ENCODE assay signal across 16 cellular contexts in genomic region chr2:129802290-129802689, GRCh38.
"Had no signal": no experiment of that assay in that cellular context is flagged by ENCODE, and none has a peak within 500 bp of the region (broad histone marks: within the 10 kb centered on the region; RNA-seq: fewer than 3 reads in every experiment).

No MANE protein-coding gene starts in this region.

- H3K4me3 ChIP-seq: esophagus muscularis mucosa, hepatocyte, left ventricle myocardium inferior, right atrium auricular region, tibial artery had no signal

- H3K27me3 Mint-ChIP-seq: activated B cell treated with CpG ODN at 0.5 μM for 24 hours; activated CD8-positive, alpha-beta T cell treated with anti-CD3 and anti-CD28 coated beads for 36 hours had no signal

- H3K36me3 ChIP-seq: esophagus muscularis mucosa, left ventricle myocardium inferior, right atrium auricular region, tibial artery had no signal

- DNase-seq: activated B cell treated with CpG ODN at 0.5 μM for 24 hours; activated CD4-positive, alpha-beta T cell treated with anti-CD3 and anti-CD28 coated beads for 48 hours; activated CD8-positive, alpha-beta T cell treated with anti-CD3 and anti-CD28 coated beads for 36 hours; activated effector memory CD4-positive, alpha-beta T cell treated with anti-CD3 and anti-CD28 coated beads, Interleukin-2, amount 50 U/mL, for 16 hours; activated T-cell treated with anti-CD3 and anti-CD28 coated beads, Interleukin-2, amount 50 U/mL, for 48 hours; amniotic stem cell; left ventricle myocardium inferior; occipital lobe; stimulated activated CD4-positive, alpha-beta T cell treated with anti-CD3 and anti-CD28 coated beads, Interleukin-4, amount 100 ng/mL, for 1 hour; stimulated activated naive CD4-positive, alpha-beta T cell; tibial artery had no signal

- H3K9me3 ChIP-seq: esophagus muscularis mucosa, left ventricle myocardium inferior, right atrium auricular region, tibial artery had no signal

- H3K4me1 ChIP-seq: esophagus muscularis mucosa, left ventricle myocardium inferior, right atrium auricular region, tibial artery had no signal

- H3K4me3 Mint-ChIP-seq: activated B cell treated with CpG ODN at 0.5 μM for 24 hours; activated CD8-positive, alpha-beta T cell treated with anti-CD3 and anti-CD28 coated beads for 36 hours; nephron had no signal

- H3K27ac ChIP-seq: esophagus muscularis mucosa, hepatocyte, left ventricle myocardium inferior, right atrium auricular region, tibial artery had no signal

- H3K27me3 ChIP-seq: esophagus muscularis mucosa, right atrium auricular region had no signal

- ATAC-seq: activated CD8-positive, alpha-beta T cell treated with anti-CD3 and anti-CD28 coated beads for 36 hours; activated naive CD4-positive, alpha-beta T cell treated with anti-CD3 and anti-CD28 coated beads, Interleukin-2, amount 50 U/mL, for 72 hours had no signal

- H3K79me2 ChIP-seq: hepatocyte had no signal

- H3K36me3 Mint-ChIP-seq: activated naive CD4-positive, alpha-beta T cell treated with anti-CD3 and anti-CD28 coated beads, Interleukin-2, amount 50 U/mL, for 72 hours had no signal

- H3K9me3 Mint-ChIP-seq: activated B cell treated with CpG ODN at 0.5 μM for 24 hours; activated CD8-positive, alpha-beta T cell treated with anti-CD3 and anti-CD28 coated beads for 36 hours; activated naive CD4-positive, alpha-beta T cell treated with anti-CD3 and anti-CD28 coated beads, Interleukin-2, amount 50 U/mL, for 72 hours; nephron had no signal

- H3K27ac Mint-ChIP-seq: activated B cell treated with CpG ODN at 0.5 μM for 24 hours; activated CD8-positive, alpha-beta T cell treated with anti-CD3 and anti-CD28 coated beads for 36 hours; activated naive CD4-positive, alpha-beta T cell treated with anti-CD3 and anti-CD28 coated beads, Interleukin-2, amount 50 U/mL, for 72 hours had no signal

- H3K4me1 Mint-ChIP-seq: activated B cell treated with CpG ODN at 0.5 μM for 24 hours had no signal

- H2AFZ ChIP-seq: hepatocyte had no signal

- H3K4me2 ChIP-seq: hepatocyte had no signal
